Comparison of ENCODE assay signal across 16 cellular contexts in genomic region chr5:97046270-97046982, GRCh38.
A peak's percentile ranks its signal among the peaks of the same experiment; 100 is the strongest.
DNase-seq lines count a peak whose midpoint lies in the region; ATAC-seq and TF ChIP-seq lines count a peak whose summit lies in the region.
"Had no signal": no experiment of that assay in that cellular context is flagged by ENCODE, and none has a peak within 500 bp of the region (broad histone marks: within the 10 kb centered on the region; RNA-seq: fewer than 3 reads in every experiment).

No MANE protein-coding gene starts in this region.

- CTCF ChIA-PET in AG04449 (lab: Yijun Ruan, JAX) = interaction anchor here (0.7 to 6.3 kb wide), 10 partner anchors 9 to 294 kb away, joined by 3 to 40 read pairs (median 3); no protein-coding TSS in a partner anchor

- POLR2A ChIA-PET in AG04449 (lab: Yijun Ruan, JAX) = no interaction called here

- H3K4me3 ChIP-seq in AG04449 (ENCODE audit: low read depth, low read length) (no peak overlapping the region), fibroblast of pulmonary artery (replicated peaks; ENCODE audit: low read depth, low read length) (no peak overlapping the region), dorsolateral prefrontal cortex (no peak overlapping the region)
- H3K4me3 ChIP-seq: colonic mucosa, mucosa of descending colon, thoracic aorta had no signal

- no peaks in the 10 kb centered on the region for H3K27me3 ChIP-seq in dorsolateral prefrontal cortex
- H3K27me3 ChIP-seq: colonic mucosa had no signal

- ATAC-seq in HG03378 (IDR thresholded peaks at IDR 0.05; ENCODE audit: unreplicated experiment) = no peak
- ATAC-seq: mucosa of descending colon had no signal

- no peak for TF ChIP-seq CTCF in AG04449 (IDR thresholded peaks at IDR 0.05; ENCODE audit: insufficient read depth, low read length, missing control alignments)
- peak; percentile 31 for TF ChIP-seq CTCF in GM13977 (IDR thresholded peaks at IDR 0.05; ENCODE audit: extremely low read depth, insufficient read depth, missing control alignments)
- TF ChIP-seq CTCF in fibroblast of pulmonary artery (IDR thresholded peaks at IDR 0.05; ENCODE audit: low read length, missing control alignments) = no peak
- TF ChIP-seq CTCF in dorsolateral prefrontal cortex (IDR thresholded peaks at IDR 0.05 in 54 of 56, conservative IDR thresholded peaks at IDR 0.05 in 2 of 56; ENCODE audit: low read depth in 1 of 56, partially characterized antibody in 56 of 56) = peak in 1 of 56 donors; percentile 25

- in situ Hi-C loops in GM13977 (cut with MboI; ENCODE audit: low pct_unique_long_range_greater_than_20kb, low sequenced_read_pairs, unreplicated experiment) = no loop called here

- DNase-seq in AG04449 (ENCODE audit: low read depth, low spot score) (peak; percentile 14), GM13977 (ENCODE audit: low spot score) (no peak), RKO (ENCODE audit: low spot score) (peak; percentile 38), fibroblast of pulmonary artery (ENCODE audit: low read depth) (peak; percentile 32), NCI-H2081 treated with DMSO at 0.1 percent for 48 hours (lab: John Stamatoyannopoulos, UW) (no peak), GM19240 (ENCODE audit: insufficient read length, low spot score) (no peak), dorsolateral prefrontal cortex (no peak)
- DNase-seq: activated CD4-positive, CD25-positive, alpha-beta regulatory T cell treated with anti-CD3 and anti-CD28 coated beads, Interleukin-2, amount 50 U/mL, for 72 hours; activated effector memory CD4-positive, alpha-beta T cell treated with anti-CD3 and anti-CD28 coated beads, Interleukin-2, amount 50 U/mL, for 16 hours; CD8-positive, alpha-beta memory T cell; colonic mucosa; hippocampal formation; mucosa of descending colon; Right ventricle myocardium superior had no signal

- intact Hi-C loops in dorsolateral prefrontal cortex (cut with DNase I) = no loop called here

- no peak overlapping the region for H3K27ac ChIP-seq in dorsolateral prefrontal cortex
- H3K27ac ChIP-seq: colonic mucosa, thoracic aorta had no signal

Comparison
In these comparisons a context has a peak if more than half of its experiments do, and no peak if none do; other contexts are left out.
1. DNase-seq: peak in AG04449 (single experiment), RKO (single experiment) and fibroblast of pulmonary artery (single experiment); none in GM13977 (single experiment), NCI-H2081 treated with DMSO at 0.1 percent for 48 hours (single experiment), GM19240 (single experiment) and dorsolateral prefrontal cortex (0 of 10).